Comparison of ENCODE assay signal across 8 cellular contexts in genomic region chr17:28576758-28577465, GRCh38. TPM values are rescaled to one million over a fixed set of nuclear protein-coding genes. Genes with fewer than 3 reads are reported as not detected.
A peak's percentile ranks its signal among the peaks of the same experiment; 100 is the strongest.
DNase-seq lines count a peak whose midpoint lies in the region; ATAC-seq, FAIRE-seq and TF ChIP-seq lines count a peak whose summit lies in the region.

Gene ALDOC, minus strand, starts transcription at chr17:28576895. Its CDS starts 1,363 bp downstream, at chr17:28575532.

- TF ChIP-seq EP300 in A549 (IDR thresholded peaks at IDR 0.05) = no peak

- H3K4me1 ChIP-seq in A549 (peaks cover 19% of the 10 kb centered on the region), colonic mucosa (no peaks in the 10 kb centered on the region), left lung (peaks cover 2 to 20% of the 10 kb centered on the region in 2 donors)

- H3K4me3 Mint-ChIP-seq in activated CD4-positive, alpha-beta T cell treated with anti-CD3 and anti-CD28 coated beads, Interleukin-2, amount 10 ng/mL, durations not matched to agents 7 days and 5 days = peak within 1 kb of the TSS; percentile 76

- peak within 1 kb of the TSS; percentile 36 for H3K4me2 ChIP-seq in A549

- WGBS in A549 (ENCODE audit: missing lambda C conversion rate) = 33% methylated on average over 24 of the region's 26 CpGs

- no peaks in the 10 kb centered on the region for H3K9me3 Mint-ChIP-seq in activated CD4-positive, alpha-beta T cell treated with anti-CD3 and anti-CD28 coated beads, Interleukin-2, amount 10 ng/mL, durations not matched to agents 7 days and 5 days

- no peak for FAIRE-seq in A549 (lab: Jason Lieb, UNC)

- no peaks in the 10 kb centered on the region for H3K27me3 Mint-ChIP-seq in activated CD4-positive, alpha-beta T cell treated with anti-CD3 and anti-CD28 coated beads, Interleukin-2, amount 10 ng/mL, durations not matched to agents 7 days and 5 days

- H3K9ac ChIP-seq in colonic mucosa (ENCODE audit: low read depth in 2 of 2, low read length in 2 of 2) = peak within 1 kb of the TSS; percentile 16 to 17

- CTCF ChIA-PET in A549 (lab: Yijun Ruan, JAX) = interaction anchor here (0.6 to 2.6 kb wide), 9 partner anchors 8 to 254 kb away, joined by 3 to 11 read pairs (median 4); no protein-coding TSS in a partner anchor
- CTCF ChIA-PET in activated CD4-positive, alpha-beta T cell treated with anti-CD3 and anti-CD28 coated beads, Interleukin-2, amount 10 ng/mL, durations not matched to agents 7 days and 5 days (lab: Charles Lee) = interaction anchor here (0.5 to 3.1 kb wide), 7 partner anchors 10 to 139 kb away, joined by 3 to 12 read pairs (median 6); partner anchors contain the start of gene SDF2

- intact Hi-C loops in colonic mucosa (cut with DNase I) (no loop called here), left lung (cut with DNase I) (no loop called here)

- peak within 1 kb of the TSS in 1 of 2 experiments; percentile 29; a peak in 1 of 6 replicates for H3K27ac ChIP-seq in A549
- H3K27ac ChIP-seq in colonic mucosa = peak within 1 kb of the TSS; percentile 10
- H3K27ac ChIP-seq in left lung = peak within 1 kb of the TSS in 1 of 2 donors; percentile 60

- DNase-seq in A549 (ENCODE audit: low read depth in 1 of 2, low spot score in 1 of 2) = peak; percentile 89 to 95
- DNase-seq in NCI-H460 (ENCODE audit: extremely low read depth, low read depth) = peak; percentile 93
- DNase-seq in activated CD4-positive, alpha-beta T cell treated with anti-CD3 and anti-CD28 coated beads, Interleukin-2, amount 10 ng/mL, durations not matched to agents 7 days and 5 days = peak; percentile 98
- peak; percentile 99 for DNase-seq in colonic mucosa
- peak; percentile 98 to 100 for DNase-seq in left lung
- peak; percentile 98 to 99 for DNase-seq in stimulated activated CD4-positive, alpha-beta T cell treated with anti-CD3 and anti-CD28 coated beads, Interleukin-2, amount 100 ng/mL, for 48 hours

- no peak for TF ChIP-seq CTCF in A549 (IDR thresholded peaks at IDR 0.05)
- TF ChIP-seq CTCF in colonic mucosa (IDR thresholded peaks at IDR 0.05) = no peak
- no peak for TF ChIP-seq CTCF in left lung (IDR thresholded peaks at IDR 0.05)

- TF ChIP-seq RAD21 in A549 (conservative IDR thresholded peaks at IDR 0.05 in 1 of 2, IDR thresholded peaks at IDR 0.05 in 1 of 2) = no peak

- ATAC-seq in A549 (peak; percentile 60 to 90), GM18867 (IDR thresholded peaks at IDR 0.05; ENCODE audit: unreplicated experiment) (peak; percentile 80), HG03135 (IDR thresholded peaks at IDR 0.05; ENCODE audit: unreplicated experiment) (peak; percentile 81), left lung (peak; percentile 99)

- H3K36me3 Mint-ChIP-seq in activated CD4-positive, alpha-beta T cell treated with anti-CD3 and anti-CD28 coated beads, Interleukin-2, amount 10 ng/mL, durations not matched to agents 7 days and 5 days (ENCODE audit: low read depth) = peaks cover 54% of the 10 kb centered on the region

- TF ChIP-seq POLR2A in A549 (IDR thresholded peaks at IDR 0.05; ENCODE audit: low read length) = no peak

- no peaks in the 10 kb centered on the region for H3K36me3 ChIP-seq in colonic mucosa
- peaks cover 0 to 22% of the 10 kb centered on the region in 2 donors for H3K36me3 ChIP-seq in left lung

- H3K27me3 ChIP-seq in colonic mucosa (no peaks in the 10 kb centered on the region), left lung (no peaks in the 10 kb centered on the region)

- H3K27ac Mint-ChIP-seq in activated CD4-positive, alpha-beta T cell treated with anti-CD3 and anti-CD28 coated beads, Interleukin-2, amount 10 ng/mL, durations not matched to agents 7 days and 5 days = peak within 1 kb of the TSS; percentile 87

- POLR2A ChIA-PET in A549 (lab: Yijun Ruan, JAX) = no interaction called here
- POLR2A ChIA-PET in activated CD4-positive, alpha-beta T cell treated with anti-CD3 and anti-CD28 coated beads, Interleukin-2, amount 10 ng/mL, durations not matched to agents 7 days and 5 days (lab: Charles Lee) = interaction anchor here (0.6 to 1.1 kb wide), 2 partner anchors 68 to 177 kb away, joined by 3 to 4 read pairs; partner anchors contain the start of gene BLTP2

- H3K4me1 Mint-ChIP-seq in activated CD4-positive, alpha-beta T cell treated with anti-CD3 and anti-CD28 coated beads, Interleukin-2, amount 10 ng/mL, durations not matched to agents 7 days and 5 days = peaks cover 61% of the 10 kb centered on the region

- H3K9me3 ChIP-seq in A549 = no peaks in the 10 kb centered on the region
- H3K9me3 ChIP-seq in colonic mucosa = no peaks in the 10 kb centered on the region
- no peaks in the 10 kb centered on the region for H3K9me3 ChIP-seq in left lung

- H3K4me3 ChIP-seq in A549 = no peak within 1 kb of the TSS
- H3K4me3 ChIP-seq in colonic mucosa = peak within 1 kb of the TSS; percentile 28
- H3K4me3 ChIP-seq in left lung = peak within 1 kb of the TSS in 1 of 2 donors; percentile 31

TF ChIP-seq in A549, 52 proteins besides CTCF, POLR2A, EP300 and RAD21:
- TF ChIP-seq KDM1A (IDR thresholded peaks at IDR 0.05; ENCODE audit: low read depth) = no peak
- no peak for TF ChIP-seq HEYL (CRISPR knock-in tag; IDR thresholded peaks at IDR 0.05)
- no peak for TF ChIP-seq FOSL2 (IDR thresholded peaks at IDR 0.05)
- TF ChIP-seq FOSL2 (CRISPR knock-in tag; IDR thresholded peaks at IDR 0.05) = no peak
- TF ChIP-seq, protein P1, sequence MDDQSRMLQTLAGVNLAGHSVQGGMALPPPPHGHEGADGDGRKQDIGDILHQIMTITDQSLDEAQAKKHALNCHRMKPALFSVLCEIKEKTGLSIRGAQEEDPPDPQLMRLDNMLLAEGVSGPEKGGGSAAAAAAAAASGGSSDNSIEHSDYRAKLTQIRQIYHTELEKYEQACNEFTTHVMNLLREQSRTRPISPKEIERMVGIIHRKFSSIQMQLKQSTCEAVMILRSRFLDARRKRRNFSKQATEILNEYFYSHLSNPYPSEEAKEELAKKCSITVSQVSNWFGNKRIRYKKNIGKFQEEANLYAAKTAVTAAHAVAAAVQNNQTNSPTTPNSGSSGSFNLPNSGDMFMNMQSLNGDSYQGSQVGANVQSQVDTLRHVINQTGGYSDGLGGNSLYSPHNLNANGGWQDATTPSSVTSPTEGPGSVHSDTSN (IDR thresholded peaks at IDR 0.05) = no peak
- no peak for TF ChIP-seq E2F6 (IDR thresholded peaks at IDR 0.05; ENCODE audit: borderline replicate concordance, low read depth)
- TF ChIP-seq HOXA7 (CRISPR knock-in tag; IDR thresholded peaks at IDR 0.05) = no peak
- TF ChIP-seq KDM5A (IDR thresholded peaks at IDR 0.05) = no peak
- TF ChIP-seq NFE2L2 (conservative IDR thresholded peaks at IDR 0.05; ENCODE audit: low read length) = no peak
- TF ChIP-seq, protein P2, sequence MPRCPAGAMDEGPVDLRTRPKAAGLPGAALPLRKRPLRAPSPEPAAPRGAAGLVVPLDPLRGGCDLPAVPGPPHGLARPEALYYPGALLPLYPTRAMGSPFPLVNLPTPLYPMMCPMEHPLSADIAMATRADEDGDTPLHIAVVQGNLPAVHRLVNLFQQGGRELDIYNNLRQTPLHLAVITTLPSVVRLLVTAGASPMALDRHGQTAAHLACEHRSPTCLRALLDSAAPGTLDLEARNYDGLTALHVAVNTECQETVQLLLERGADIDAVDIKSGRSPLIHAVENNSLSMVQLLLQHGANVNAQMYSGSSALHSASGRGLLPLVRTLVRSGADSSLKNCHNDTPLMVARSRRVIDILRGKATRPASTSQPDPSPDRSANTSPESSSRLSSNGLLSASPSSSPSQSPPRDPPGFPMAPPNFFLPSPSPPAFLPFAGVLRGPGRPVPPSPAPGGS (IDR thresholded peaks at IDR 0.05) = no peak

RNA-seq across cellular contexts. Expression of gene ALDOC, which starts in this region (rescaled TPM):
- polyA plus RNA-seq in A549 (2011; rRNA removed) (6.3 and 10.1 TPM in 2 replicates), A549 (2017; fragmentation: RNase III; extraction: RNeasy Plus Mini Kit Qiagen cat#74134 plus additional on column Dnase treatment) (1.7 to 1.9 TPM (median 1.9 TPM) in 3 replicates)
- 2.3 and 2.8 TPM in 2 replicates for polyA plus RNA-seq in A549 (2012; cell fraction: cytosol; rRNA removed)
- polyA plus RNA-seq in A549 (2012; cell fraction: nucleus; rRNA removed) = 9.9 and 10.3 TPM in 2 replicates
- 7.4 and 7.6 TPM in 2 replicates for polyA minus RNA-seq in A549 (2011; rRNA and poly(A)+ RNA removed)
- total RNA-seq in NCI-H460 (2014; rRNA removed; shearing (Covaris generic)) = 27.9 and 37.3 TPM in 2 replicates
- 34.5 and 57.3 TPM in 2 replicates for polyA plus RNA-seq in NCI-H460 (2014; cell fraction: nucleus; rRNA removed)
- total RNA-seq in activated CD4-positive, alpha-beta T cell treated with anti-CD3 and anti-CD28 coated beads, Interleukin-2, amount 10 ng/mL, durations not matched to agents 7 days and 5 days = 10 to 100 TPM; 61.4 to 63.4 TPM
- total RNA-seq in colonic mucosa (100 to 1,000 TPM in 1 of 2 donors, 10 to 100 TPM in 1; 14.4 to 111 TPM), left lung (10 to 100 TPM; 10.9 to 15.2 TPM)
